In the genomic region with DNA sequence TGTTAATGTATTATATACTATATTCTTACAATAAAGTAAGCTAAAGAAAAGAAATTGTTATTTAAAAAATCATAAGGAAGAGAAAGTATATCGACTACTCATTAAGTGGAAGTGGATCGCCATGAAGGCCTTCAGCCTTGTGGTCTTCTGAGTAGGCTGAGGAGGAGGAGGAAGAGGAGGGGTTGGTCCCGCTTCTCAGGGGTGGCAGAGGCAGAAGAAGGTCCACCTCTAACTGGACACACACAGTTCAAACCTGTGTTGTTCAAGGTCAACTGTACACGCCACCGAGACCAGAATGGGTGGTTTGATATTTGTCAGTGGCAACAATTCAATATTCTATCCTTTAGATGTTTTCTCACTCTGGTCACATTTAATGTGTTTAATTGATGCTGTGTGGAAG, we compare ENCODE assay signal across 8 cellular contexts.
A peak's percentile ranks its signal among the peaks of the same experiment; 100 is the strongest.
DNase-seq lines count a peak whose midpoint lies in the region; ATAC-seq and TF ChIP-seq lines count a peak whose summit lies in the region.

No MANE protein-coding gene starts in this region.

- 0 out of 2 replicates have a peak overlapping the region, but pooled peaks have one; percentile 65 for H3K14ac ChIP-seq in IMR-90 (replicated peaks; ENCODE audit: low read depth, low read length)

- no peak for DNase-seq in activated naive CD4-positive, alpha-beta T cell treated with anti-CD3 and anti-CD28 coated beads, Interleukin-2, amount 50 U/mL, for 16 hours
- DNase-seq in IMR-90 (no peak), germinal center (ENCODE audit: low spot score) (no peak), OCI-M2 (lab: John Stamatoyannopoulos, UW; ENCODE audit: unreplicated experiment) (no peak)
- no peak for DNase-seq in effector memory CD8-positive, alpha-beta T cell
- DNase-seq in stimulated activated naive CD8-positive, alpha-beta T cell treated with anti-CD3 and anti-CD28 coated beads, Interleukin-15, amount 100 ng/mL, for 72 hours = no peak

- H3K4ac ChIP-seq in IMR-90 (ENCODE audit: low read depth, low read length) = peak overlapping the region; percentile 65; the same call in 1 of the 2 replicates

- H3K56ac ChIP-seq in IMR-90 (ENCODE audit: extremely low read depth, insufficient read depth, low read length) = no peak overlapping the region

- H2BK5ac ChIP-seq in IMR-90 (ENCODE audit: low read depth, low read length, poor library complexity, severe bottlenecking) = no peak overlapping the region

- no peaks in the 10 kb centered on the region for H4K20me1 ChIP-seq in IMR-90 (ENCODE audit: insufficient read depth, low read length)

- no peaks in the 10 kb centered on the region for H3K9me3 ChIP-seq in IMR-90 (ENCODE audit: control insufficient read depth, insufficient read depth, low read length)

- H3K9me3 Mint-ChIP-seq in activated naive CD4-positive, alpha-beta T cell treated with anti-CD3 and anti-CD28 coated beads, Interleukin-2, amount 50 U/mL, for 24 hours = no peaks in the 10 kb centered on the region
- H3K9me3 Mint-ChIP-seq in effector memory CD8-positive, alpha-beta T cell = no peaks in the 10 kb centered on the region
- H3K9me3 Mint-ChIP-seq in stimulated activated naive CD8-positive, alpha-beta T cell treated with anti-CD3 and anti-CD28 coated beads, Interleukin-15, amount 100 ng/mL, for 72 hours = no peaks in the 10 kb centered on the region

- H3K36me3 Mint-ChIP-seq in activated naive CD4-positive, alpha-beta T cell treated with anti-CD3 and anti-CD28 coated beads, Interleukin-2, amount 50 U/mL, for 24 hours = no peaks in the 10 kb centered on the region
- H3K36me3 Mint-ChIP-seq in effector memory CD8-positive, alpha-beta T cell (ENCODE audit: insufficient read depth) = no peaks in the 10 kb centered on the region

- no TSS peak for BruUV-seq in IMR-90 (replicated peaks; lab: Mats Ljungman, UMichigan)

- POLR2A ChIA-PET in IMR-90 (lab: Charles Lee; ENCODE audit: unreplicated experiment) = no interaction called here

- H3K27me3 Mint-ChIP-seq in activated naive CD4-positive, alpha-beta T cell treated with anti-CD3 and anti-CD28 coated beads, Interleukin-2, amount 50 U/mL, for 24 hours = no peaks in the 10 kb centered on the region
- no peaks in the 10 kb centered on the region for H3K27me3 Mint-ChIP-seq in effector memory CD8-positive, alpha-beta T cell
- H3K27me3 Mint-ChIP-seq in stimulated activated naive CD8-positive, alpha-beta T cell treated with anti-CD3 and anti-CD28 coated beads, Interleukin-15, amount 100 ng/mL, for 72 hours = peaks cover 8% of the 10 kb centered on the region

- H3K4me3 ChIP-seq in IMR-90 (ENCODE audit: insufficient read depth, low read depth, low read length) = no peak overlapping the region

- dilution Hi-C loops in IMR-90 (cut with HindIII; ENCODE audit: low sequenced_read_pairs, unreplicated experiment) = no loop called here

- H3K4me2 ChIP-seq in IMR-90 (ENCODE audit: low read depth, low read length) = no peak overlapping the region

- H2AK5ac ChIP-seq in IMR-90 (ENCODE audit: low read depth, low read length) = peak overlapping the region; percentile 96

- H3K23ac ChIP-seq in IMR-90 (ENCODE audit: low read depth, low read length) = no peak overlapping the region

- H2AK9ac ChIP-seq in IMR-90 (replicated peaks; ENCODE audit: low read depth, low read length, poor library complexity) = no peak overlapping the region

- TF ChIP-seq POLR2A in IMR-90 (IDR thresholded peaks at IDR 0.05; ENCODE audit: low read depth, low read length) = no peak

- H3K9me1 ChIP-seq in IMR-90 (ENCODE audit: insufficient read depth, low read length) = peaks cover 2% of the 10 kb centered on the region; the same call in 1 of the 2 replicates

- peak overlapping the region; percentile 80 for H2BK120ac ChIP-seq in IMR-90 (ENCODE audit: low read depth, low read length)

- in situ Hi-C loops in IMR-90 (cut with MboI; ENCODE audit: low sequenced_read_pairs) = loop anchor here (10.0 to 25.0 kb wide), 3 partner anchors 212 to 668 kb away; partner anchors contain the start of gene HMGB1

- H3K4me1 ChIP-seq in IMR-90 (ENCODE audit: control insufficient read depth, insufficient read depth, low read length) = peaks cover 27% of the 10 kb centered on the region

- H3K18ac ChIP-seq in IMR-90 (ENCODE audit: low read depth, low read length) = 0 out of 2 replicates have a peak overlapping the region, but pooled peaks have one; percentile 15

- peaks cover 21% of the 10 kb centered on the region for H3K4me1 Mint-ChIP-seq in activated naive CD4-positive, alpha-beta T cell treated with anti-CD3 and anti-CD28 coated beads, Interleukin-2, amount 50 U/mL, for 24 hours
- peaks cover 12 to 18% of the 10 kb centered on the region in 2 donors for H3K4me1 Mint-ChIP-seq in effector memory CD8-positive, alpha-beta T cell (ENCODE audit: low read depth in 2 of 2)
- peaks cover 17% of the 10 kb centered on the region for H3K4me1 Mint-ChIP-seq in stimulated activated naive CD8-positive, alpha-beta T cell treated with anti-CD3 and anti-CD28 coated beads, Interleukin-15, amount 100 ng/mL, for 72 hours

- TF ChIP-seq CTCF in IMR-90 (conservative IDR thresholded peaks at IDR 0.05; ENCODE audit: low read depth, low read length) = no peak

- H3K27ac ChIP-seq in IMR-90 (ENCODE audit: insufficient read depth, low read length) = no peak overlapping the region

- H4K91ac ChIP-seq in IMR-90 (ENCODE audit: insufficient read depth, low read depth, low read length) = peak overlapping the region; percentile 73; the same call in 1 of the 2 replicates

- H3K36me3 ChIP-seq in IMR-90 (ENCODE audit: control insufficient read depth, insufficient read depth, low read length) = no peaks in the 10 kb centered on the region

- H2AFZ ChIP-seq in IMR-90 (replicated peaks; ENCODE audit: low read length, poor library complexity) = peak overlapping the region; percentile 89

- H3K4me3 Mint-ChIP-seq in activated naive CD4-positive, alpha-beta T cell treated with anti-CD3 and anti-CD28 coated beads, Interleukin-2, amount 50 U/mL, for 24 hours = peak overlapping the region; percentile 47
- peak overlapping the region; percentile 68 for H3K4me3 Mint-ChIP-seq in effector memory CD8-positive, alpha-beta T cell
- no peak overlapping the region for H3K4me3 Mint-ChIP-seq in stimulated activated naive CD8-positive, alpha-beta T cell treated with anti-CD3 and anti-CD28 coated beads, Interleukin-15, amount 100 ng/mL, for 72 hours

- peak overlapping the region; percentile 52 for H4K5ac ChIP-seq in IMR-90 (ENCODE audit: low read depth, low read length)

- ATAC-seq in IMR-90 (ENCODE audit: low read depth) (no peak), HG02852 (IDR thresholded peaks at IDR 0.05; ENCODE audit: unreplicated experiment) (no peak)
- no peak for ATAC-seq in effector memory CD8-positive, alpha-beta T cell (replicated peaks)
- peak; percentile 16 for ATAC-seq in stimulated activated naive CD8-positive, alpha-beta T cell treated with anti-CD3 and anti-CD28 coated beads, Interleukin-15, amount 100 ng/mL, for 72 hours

- peak overlapping the region; percentile 86 for H2BK20ac ChIP-seq in IMR-90 (ENCODE audit: low read depth, low read length)

- no peaks in the 10 kb centered on the region for H3K79me1 ChIP-seq in IMR-90 (ENCODE audit: low read depth in 1 of 2, low read length in 2 of 2)

- whole genome bisulfite sequencing in IMR-90 (ENCODE audit: extremely low coverage in 2 of 2, insufficient read length in 1 of 2), 2 experiments = no CpG with 5 or more reads among the region's 5 CpGs

- intact Hi-C loops in IMR-90 (cut with micrococcal nuclease) = loop anchor here (5.0 to 10.0 kb wide), 4 partner anchors 172 to 670 kb away; no protein-coding TSS in a partner anchor

- H3K27ac Mint-ChIP-seq in activated naive CD4-positive, alpha-beta T cell treated with anti-CD3 and anti-CD28 coated beads, Interleukin-2, amount 50 U/mL, for 24 hours = no peak overlapping the region
- peak overlapping the region in 1 of 2 donors; percentile 70 for H3K27ac Mint-ChIP-seq in effector memory CD8-positive, alpha-beta T cell
- no peak overlapping the region for H3K27ac Mint-ChIP-seq in stimulated activated naive CD8-positive, alpha-beta T cell treated with anti-CD3 and anti-CD28 coated beads, Interleukin-15, amount 100 ng/mL, for 72 hours

- TF ChIP-seq RAD21 in IMR-90 (IDR thresholded peaks at IDR 0.05; ENCODE audit: low read length) = no peak

- CTCF ChIA-PET in IMR-90 (lab: Yijun Ruan, JAX) = interaction anchor here (1.0 kb wide), 1 partner anchor 63 kb away, joined by 3 read pairs; no protein-coding TSS in a partner anchor

- H3K27me3 ChIP-seq in IMR-90 (ENCODE audit: control insufficient read depth, insufficient read depth, low read length) = no peaks in the 10 kb centered on the region

- no peak overlapping the region for H3K9ac ChIP-seq in IMR-90 (ENCODE audit: low read depth, low read length)

- H2BK15ac ChIP-seq in IMR-90 (ENCODE audit: low read depth, low read length) = peak overlapping the region; percentile 78

- peak overlapping the region; percentile 37 to 59; a peak in 2 of 4 replicates for H4K8ac ChIP-seq in IMR-90 (ENCODE audit: low read depth in 2 of 2, low read length in 2 of 2)

TF ChIP-seq in IMR-90, 13 proteins besides CTCF, POLR2A, EP300 and RAD21 (continues in another document):
- TF ChIP-seq MXI1 (IDR thresholded peaks at IDR 0.05; ENCODE audit: borderline replicate concordance, low read depth, low read length) (no peak), MAZ (IDR thresholded peaks at IDR 0.05; ENCODE audit: borderline replicate concordance, low read depth, low read length) (no peak), RFX5 (IDR thresholded peaks at IDR 0.05; ENCODE audit: low read depth, low read length) (no peak), NFE2L2 (IDR thresholded peaks at IDR 0.05; ENCODE audit: low read depth, low read length) (no peak), CHD1 (IDR thresholded peaks at IDR 0.05; ENCODE audit: low read depth, low read length) (no peak), BHLHE40 (IDR thresholded peaks at IDR 0.05; ENCODE audit: low read depth, low read length) (no peak)
- TF ChIP-seq, protein P1, sequence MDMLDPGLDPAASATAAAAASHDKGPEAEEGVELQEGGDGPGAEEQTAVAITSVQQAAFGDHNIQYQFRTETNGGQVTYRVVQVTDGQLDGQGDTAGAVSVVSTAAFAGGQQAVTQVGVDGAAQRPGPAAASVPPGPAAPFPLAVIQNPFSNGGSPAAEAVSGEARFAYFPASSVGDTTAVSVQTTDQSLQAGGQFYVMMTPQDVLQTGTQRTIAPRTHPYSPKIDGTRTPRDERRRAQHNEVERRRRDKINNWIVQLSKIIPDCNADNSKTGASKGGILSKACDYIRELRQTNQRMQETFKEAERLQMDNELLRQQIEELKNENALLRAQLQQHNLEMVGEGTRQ (IDR thresholded peaks at IDR 0.05; ENCODE audit: low read depth, low read length) = no peak
- TF ChIP-seq, protein P2, sequence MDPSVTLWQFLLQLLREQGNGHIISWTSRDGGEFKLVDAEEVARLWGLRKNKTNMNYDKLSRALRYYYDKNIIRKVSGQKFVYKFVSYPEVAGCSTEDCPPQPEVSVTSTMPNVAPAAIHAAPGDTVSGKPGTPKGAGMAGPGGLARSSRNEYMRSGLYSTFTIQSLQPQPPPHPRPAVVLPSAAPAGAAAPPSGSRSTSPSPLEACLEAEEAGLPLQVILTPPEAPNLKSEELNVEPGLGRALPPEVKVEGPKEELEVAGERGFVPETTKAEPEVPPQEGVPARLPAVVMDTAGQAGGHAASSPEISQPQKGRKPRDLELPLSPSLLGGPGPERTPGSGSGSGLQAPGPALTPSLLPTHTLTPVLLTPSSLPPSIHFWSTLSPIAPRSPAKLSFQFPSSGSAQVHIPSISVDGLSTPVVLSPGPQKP (IDR thresholded peaks at IDR 0.05; ENCODE audit: borderline replicate concordance, low read depth, low read length) = no peak

Comparison
In these comparisons a context has a peak if more than half of its experiments do, and no peak if none do; other contexts are left out.
1. H3K4me3 Mint-ChIP-seq: peak in activated naive CD4-positive, alpha-beta T cell treated with anti-CD3 and anti-CD28 coated beads, Interleukin-2, amount 50 U/mL, for 24 hours (single experiment) and effector memory CD8-positive, alpha-beta T cell (2 of 2); none in stimulated activated naive CD8-positive, alpha-beta T cell treated with anti-CD3 and anti-CD28 coated beads, Interleukin-15, amount 100 ng/mL, for 72 hours (0 of 2).